16 cellular contexts compared by ENCODE assay signal in genomic region chr17:2562162-2562858, GRCh38. TPM values are rescaled to one million over a fixed set of nuclear protein-coding genes. Genes with fewer than 3 reads are reported as not detected.
DNase-seq lines count a peak whose midpoint lies in the region; ATAC-seq, FAIRE-seq and TF ChIP-seq lines count a peak whose summit lies in the region.
"Had no signal": no experiment of that assay in that cellular context is flagged by ENCODE, and none has a peak within 500 bp of the region (broad histone marks: within the 10 kb centered on the region; RNA-seq: fewer than 3 reads in every experiment).

No MANE protein-coding gene starts in this region.

- DNase-seq in activated CD4-positive, alpha-beta T cell treated with anti-CD3 and anti-CD28 coated beads for 36 hours = peak; percentile 12
- no peak for DNase-seq in activated CD4-positive, alpha-beta T cell treated with anti-CD3 and anti-CD28 coated beads, Interleukin-2, amount 10 ng/mL, durations not matched to agents 24 days and 14 days
- DNase-seq in HepG2 (ENCODE audit: low spot score) = no peak
- no peak for DNase-seq in right lobe of liver
- DNase-seq in keratinocyte (ENCODE audit: low read depth, low spot score) = no peak
- DNase-seq in UCSD-AML1 (lab: John Stamatoyannopoulos, UW; ENCODE audit: unreplicated experiment) = no peak
- no peak for DNase-seq in H54 (ENCODE audit: insufficient read length, low spot score)
- DNase-seq in trophoblast cell = no peak
- DNase-seq: DMS153, EL, NCI-H1417 treated with DMSO at 0.1 percent for 48 hours, NCI-H2029 treated with DMSO at 0.1 percent for 48 hours, NCI-H510A treated with DMSO at 0.1 percent for 48 hours, Peyer's patch had no signal

- no peaks in the 10 kb centered on the region for H3K79me1 ChIP-seq in trophoblast cell (ENCODE audit: low read length)

- no peak overlapping the region for H3K14ac ChIP-seq in trophoblast cell (ENCODE audit: low read length)

- dilution Hi-C loops in keratinocyte (cut with MboI; ENCODE audit: extremely low pct_ligation_motif_present, low sequenced_read_pairs) = no loop called here

- H4K20me1 ChIP-seq in HepG2 (ENCODE audit: insufficient read depth, low read length) (no peaks in the 10 kb centered on the region), keratinocyte (ENCODE audit: control insufficient read depth, extremely low read depth, insufficient read depth, low read length) (no peaks in the 10 kb centered on the region)
- H4K20me1 ChIP-seq: BLaER1 treated with 17β-estradiol and CSF1 and Interleukin-3, amounts not matched to agents 10 nM and 100 nM had no signal

- no peaks in the 10 kb centered on the region for H3K36me3 Mint-ChIP-seq in activated CD4-positive, alpha-beta T cell treated with anti-CD3 and anti-CD28 coated beads for 36 hours (ENCODE audit: low read depth)
- H3K36me3 Mint-ChIP-seq in activated CD4-positive, alpha-beta T cell treated with anti-CD3 and anti-CD28 coated beads, Interleukin-2, amount 10 ng/mL, durations not matched to agents 24 days and 14 days (ENCODE audit: low read depth) = no peaks in the 10 kb centered on the region

- H3K4me2 ChIP-seq in HepG2 (ENCODE audit: low read depth, low read length) (no peak overlapping the region), keratinocyte (ENCODE audit: control insufficient read depth, extremely low read depth, insufficient read depth, low read depth, low read length) (no peak overlapping the region), trophoblast cell (ENCODE audit: low read length) (no peak overlapping the region)

- no peaks in the 10 kb centered on the region for H3K9me3 Mint-ChIP-seq in activated CD4-positive, alpha-beta T cell treated with anti-CD3 and anti-CD28 coated beads for 36 hours (ENCODE audit: low read depth)
- H3K9me3 Mint-ChIP-seq in activated CD4-positive, alpha-beta T cell treated with anti-CD3 and anti-CD28 coated beads, Interleukin-2, amount 10 ng/mL, durations not matched to agents 24 days and 14 days = no peaks in the 10 kb centered on the region

- H3K4ac ChIP-seq in trophoblast cell (ENCODE audit: low read depth, low read length) = no peak overlapping the region

- no peaks in the 10 kb centered on the region for H3K27me3 ChIP-seq in HepG2 (ENCODE audit: control insufficient read depth in 1 of 2, insufficient read depth in 2 of 2, low read length in 2 of 2)
- no peaks in the 10 kb centered on the region for H3K27me3 ChIP-seq in right lobe of liver
- no peaks in the 10 kb centered on the region for H3K27me3 ChIP-seq in keratinocyte (ENCODE audit: control insufficient read depth, extremely low read depth, insufficient read depth, low read length)
- no peaks in the 10 kb centered on the region for H3K27me3 ChIP-seq in trophoblast cell (ENCODE audit: insufficient read depth, low read length)
- H3K27me3 ChIP-seq: BLaER1 treated with 17β-estradiol and CSF1 and Interleukin-3, amounts not matched to agents 10 nM and 100 nM; Peyer's patch had no signal

- H2BK120ac ChIP-seq in trophoblast cell (ENCODE audit: insufficient read depth, low read length, poor library complexity) = no peak overlapping the region

- H3K18ac ChIP-seq in trophoblast cell (ENCODE audit: low read length) = no peak overlapping the region

- H3K9me3 ChIP-seq in HepG2 (ENCODE audit: low read length) = peaks cover 5% of the 10 kb centered on the region; the same call in 1 of the 2 replicates
- no peaks in the 10 kb centered on the region for H3K9me3 ChIP-seq in right lobe of liver
- no peaks in the 10 kb centered on the region for H3K9me3 ChIP-seq in keratinocyte (ENCODE audit: control insufficient read depth, low read depth, low read length)
- no peaks in the 10 kb centered on the region for H3K9me3 ChIP-seq in trophoblast cell (ENCODE audit: insufficient read depth, low read depth, low read length)
- H3K9me3 ChIP-seq: Peyer's patch had no signal

- H3K27ac Mint-ChIP-seq in activated CD4-positive, alpha-beta T cell treated with anti-CD3 and anti-CD28 coated beads for 36 hours = peak overlapping the region; percentile 1
- no peak overlapping the region for H3K27ac Mint-ChIP-seq in activated CD4-positive, alpha-beta T cell treated with anti-CD3 and anti-CD28 coated beads, Interleukin-2, amount 10 ng/mL, durations not matched to agents 24 days and 14 days

- H3K4me1 Mint-ChIP-seq in activated CD4-positive, alpha-beta T cell treated with anti-CD3 and anti-CD28 coated beads for 36 hours = peaks cover 13% of the 10 kb centered on the region
- peaks cover 7% of the 10 kb centered on the region for H3K4me1 Mint-ChIP-seq in activated CD4-positive, alpha-beta T cell treated with anti-CD3 and anti-CD28 coated beads, Interleukin-2, amount 10 ng/mL, durations not matched to agents 24 days and 14 days

- in situ Hi-C loops in HepG2 (cut with HindIII; ENCODE audit: extremely low pct_ligation_motif_present, low pct_unique_long_range_greater_than_20kb) = no loop called here

- H3K9me1 ChIP-seq in keratinocyte (ENCODE audit: control insufficient read depth, extremely low read depth, insufficient read depth, low read length) = no peaks in the 10 kb centered on the region

- H3K4me1 ChIP-seq in HepG2 (ENCODE audit: insufficient read depth, low read length) = peaks cover 10% of the 10 kb centered on the region
- H3K4me1 ChIP-seq in right lobe of liver = no peaks in the 10 kb centered on the region
- peaks cover 21% of the 10 kb centered on the region for H3K4me1 ChIP-seq in keratinocyte (ENCODE audit: control insufficient read depth, extremely low read depth, insufficient read depth, low read length)
- peaks cover 0 to 2% of the 10 kb centered on the region in 2 experiments for H3K4me1 ChIP-seq in trophoblast cell (ENCODE audit: control insufficient read depth in 1 of 2, insufficient read depth in 2 of 2, low read length in 2 of 2)
- H3K4me1 ChIP-seq: Peyer's patch had no signal

- H3K4me3 ChIP-seq in HepG2 (replicated peaks in 1 of 3; ENCODE audit: insufficient read depth in 1 of 3, low read depth in 2 of 3, low read length in 3 of 3) = no peak overlapping the region
- H3K4me3 ChIP-seq in right lobe of liver = no peak overlapping the region
- H3K4me3 ChIP-seq in keratinocyte (ENCODE audit: control insufficient read depth in 2 of 3, extremely low read depth in 1 of 3, insufficient read depth in 2 of 3, low read depth in 1 of 3, low read length in 3 of 3) = no peak overlapping the region
- H3K4me3 ChIP-seq in trophoblast cell (ENCODE audit: low read depth, low read length) = no peak overlapping the region
- H3K4me3 ChIP-seq: BLaER1 treated with 17β-estradiol and CSF1 and Interleukin-3, amounts not matched to agents 10 nM and 100 nM; Peyer's patch had no signal

- no TSS peak for BruUV-seq in HepG2 (replicated peaks; lab: Mats Ljungman, UMichigan)

- H4K91ac ChIP-seq in trophoblast cell (ENCODE audit: low read depth, low read length) = no peak overlapping the region

- no peak overlapping the region for H2AK5ac ChIP-seq in trophoblast cell (ENCODE audit: low read length)

- no peak for FAIRE-seq in HepG2 (lab: Jason Lieb, UNC)
- FAIRE-seq in keratinocyte (lab: Jason Lieb, UNC) = peak; percentile 34
- FAIRE-seq in H54 (lab: Jason Lieb, UNC) = no peak

- no peak overlapping the region for H4K12ac ChIP-seq in trophoblast cell (ENCODE audit: low read depth, low read length)

- no peak for TF ChIP-seq CTCF in HepG2 (CRISPR knock-in tag; IDR thresholded peaks at IDR 0.05)
- TF ChIP-seq CTCF in right lobe of liver (IDR thresholded peaks at IDR 0.05) = no peak
- no peak for TF ChIP-seq CTCF in keratinocyte (optimal IDR thresholded peaks at IDR 0.05 in 1 of 3, IDR thresholded peaks at IDR 0.05 in 1 of 3, conservative IDR thresholded peaks at IDR 0.05 in 1 of 3; ENCODE audit: extremely low read depth in 1 of 3, insufficient read depth in 2 of 3, low read length in 3 of 3)

- WGBS in HepG2 (ENCODE audit: low lambda C conversion rate) = 31% methylated on average over 8 of the region's 8 CpGs
- 78% methylated on average over 7 of the region's 8 CpGs for WGBS in right lobe of liver (ENCODE audit: insufficient coverage, low coverage, low lambda C conversion rate, missing lambda C conversion rate)
- WGBS in trophoblast cell (ENCODE audit: extremely low coverage, insufficient coverage, insufficient read length) = no CpG with 5 or more reads among the region's 8 CpGs

- H3K36me3 ChIP-seq in HepG2 (replicated peaks in 1 of 2; ENCODE audit: control insufficient read depth in 1 of 2, insufficient read depth in 2 of 2, low read length in 2 of 2) = no peaks in the 10 kb centered on the region
- no peaks in the 10 kb centered on the region for H3K36me3 ChIP-seq in right lobe of liver
- H3K36me3 ChIP-seq in keratinocyte (ENCODE audit: control insufficient read depth in 2 of 2, extremely low read depth in 1 of 2, insufficient read depth in 2 of 2, low read length in 2 of 2) = no peaks in the 10 kb centered on the region
- no peaks in the 10 kb centered on the region for H3K36me3 ChIP-seq in trophoblast cell (ENCODE audit: control insufficient read depth in 1 of 2, insufficient read depth in 2 of 2, low read length in 2 of 2)
- H3K36me3 ChIP-seq: BLaER1 treated with 17β-estradiol and CSF1 and Interleukin-3, amounts not matched to agents 10 nM and 100 nM; Peyer's patch had no signal

- peaks cover 2% of the 10 kb centered on the region for H3K27me3 Mint-ChIP-seq in activated CD4-positive, alpha-beta T cell treated with anti-CD3 and anti-CD28 coated beads for 36 hours
- H3K27me3 Mint-ChIP-seq in activated CD4-positive, alpha-beta T cell treated with anti-CD3 and anti-CD28 coated beads, Interleukin-2, amount 10 ng/mL, durations not matched to agents 24 days and 14 days = no peaks in the 10 kb centered on the region

- POLR2A ChIA-PET in activated CD4-positive, alpha-beta T cell treated with anti-CD3 and anti-CD28 coated beads for 36 hours (lab: Charles Lee) = interaction anchor here (0.6 kb wide), 1 partner anchor 345 kb away, joined by 3 read pairs; no protein-coding TSS in a partner anchor
- POLR2A ChIA-PET in HepG2 (lab: Yijun Ruan, JAX) = interaction anchor here (1.0 kb wide), 1 partner anchor 14 kb away, joined by 3 read pairs; no protein-coding TSS in a partner anchor

- TF ChIP-seq EP300 in HepG2 (IDR thresholded peaks at IDR 0.05; ENCODE audit: low read depth in 2 of 2, low read length in 2 of 2) = no peak
- no peak for TF ChIP-seq EP300 in HepG2 (CRISPR knock-in tag; IDR thresholded peaks at IDR 0.05; ENCODE audit: borderline replicate concordance)

- H3K79me2 ChIP-seq in HepG2 (ENCODE audit: insufficient read depth, low read length) (no peaks in the 10 kb centered on the region), keratinocyte (ENCODE audit: control insufficient read depth, insufficient read depth, low read length) (no peaks in the 10 kb centered on the region), trophoblast cell (ENCODE audit: control insufficient read depth, insufficient read depth, low read length, poor library complexity) (no peaks in the 10 kb centered on the region)

- no peak overlapping the region for H3K27ac ChIP-seq in HepG2 (ENCODE audit: extremely low read length, insufficient read depth, low read length)
- H3K27ac ChIP-seq in right lobe of liver = no peak overlapping the region
- H3K27ac ChIP-seq in keratinocyte (ENCODE audit: control insufficient read depth, insufficient read depth, low read length) = peak overlapping the region; percentile 96
- no peak overlapping the region for H3K27ac ChIP-seq in trophoblast cell (ENCODE audit: low read depth, low read length)
- H3K27ac ChIP-seq: 22Rv1; BLaER1 treated with 17β-estradiol and CSF1 and Interleukin-3, amounts not matched to agents 10 nM and 100 nM; Peyer's patch had no signal

- no peak overlapping the region for H2AFZ ChIP-seq in HepG2 (ENCODE audit: low read length)
- H2AFZ ChIP-seq in keratinocyte (ENCODE audit: control insufficient read depth, low read length) = no peak overlapping the region
- no peak overlapping the region for H2AFZ ChIP-seq in trophoblast cell (ENCODE audit: insufficient read depth, low read length, poor library complexity)

- no peak overlapping the region for H3K4me3 Mint-ChIP-seq in activated CD4-positive, alpha-beta T cell treated with anti-CD3 and anti-CD28 coated beads for 36 hours
- no peak overlapping the region for H3K4me3 Mint-ChIP-seq in activated CD4-positive, alpha-beta T cell treated with anti-CD3 and anti-CD28 coated beads, Interleukin-2, amount 10 ng/mL, durations not matched to agents 24 days and 14 days

- ATAC-seq in activated CD4-positive, alpha-beta T cell treated with anti-CD3 and anti-CD28 coated beads for 36 hours = peak; percentile 42
- ATAC-seq in HepG2 (no peak), right lobe of liver (no peak)

- no peak overlapping the region for H4K8ac ChIP-seq in trophoblast cell (ENCODE audit: low read depth, low read length)

- CTCF ChIA-PET in activated CD4-positive, alpha-beta T cell treated with anti-CD3 and anti-CD28 coated beads for 36 hours (lab: Charles Lee) = no interaction called here
- CTCF ChIA-PET in HepG2 (lab: Yijun Ruan, JAX; ENCODE audit: low intra/inter-chr PET ratio, low total read pairs) = no interaction called here

- intact Hi-C loops in activated CD4-positive, alpha-beta T cell treated with anti-CD3 and anti-CD28 coated beads for 36 hours (cut with DNase I, micrococcal nuclease) = no loop called here
- intact Hi-C loops in activated CD4-positive, alpha-beta T cell treated with anti-CD3 and anti-CD28 coated beads, Interleukin-2, amount 10 ng/mL, durations not matched to agents 24 days and 14 days (cut with micrococcal nuclease) = no loop called here
- intact Hi-C loops in HepG2 (cut with micrococcal nuclease; ENCODE audit: unreplicated experiment) = no loop called here
- intact Hi-C loops in right lobe of liver (cut with DNase I) = no loop called here

- TF ChIP-seq POLR2A in HepG2 (IDR thresholded peaks at IDR 0.05; ENCODE audit: insufficient read depth in 1 of 2, low read depth in 2 of 2, low read length in 2 of 2) = no peak
- TF ChIP-seq POLR2A in right lobe of liver (IDR thresholded peaks at IDR 0.05) = no peak
- no peak for TF ChIP-seq POLR2A in H54 (IDR thresholded peaks at IDR 0.05; ENCODE audit: low read depth, low read length)

- H3K9ac ChIP-seq in HepG2 (ENCODE audit: insufficient read depth, low read depth, low read length) = no peak overlapping the region
- no peak overlapping the region for H3K9ac ChIP-seq in keratinocyte (ENCODE audit: control insufficient read depth, extremely low read depth, insufficient read depth, low read length)
- H3K9ac ChIP-seq in trophoblast cell (ENCODE audit: low read length) = no peak overlapping the region
- H3K9ac ChIP-seq: BLaER1 treated with 17β-estradiol and CSF1 and Interleukin-3, amounts not matched to agents 10 nM and 100 nM had no signal

- TF ChIP-seq RAD21 in HepG2 (CRISPR knock-in tag; IDR thresholded peaks at IDR 0.05) = no peak

- H2BK5ac ChIP-seq in trophoblast cell (ENCODE audit: low read depth, low read length, poor library complexity) = no peak overlapping the region

- H3K23ac ChIP-seq in trophoblast cell (ENCODE audit: low read length) = no peak overlapping the region

- no peak overlapping the region for H2BK12ac ChIP-seq in trophoblast cell (ENCODE audit: low read length)

RNA-seq across cellular contexts. Expression of gene PAFAH1B1, which starts 31.1 kb away (rescaled TPM):
- 100 to 1,000 TPM; 163 to 167 TPM for total RNA-seq in activated CD4-positive, alpha-beta T cell treated with anti-CD3 and anti-CD28 coated beads for 36 hours
- total RNA-seq in activated CD4-positive, alpha-beta T cell treated with anti-CD3 and anti-CD28 coated beads, Interleukin-2, amount 10 ng/mL, durations not matched to agents 24 days and 14 days = 166 and 170 TPM in 2 replicates
- total RNA-seq in HepG2 (2016; rRNA removed; fragmentation: Illumina TruSeq; extraction: Trizol) (64.9 and 93.8 TPM in 2 replicates), right lobe of liver (10 to 100 TPM; 32.6 to 69.9 (median 42.2) TPM)
- total RNA-seq in HepG2 (2016; cell fraction: cytosol; rRNA removed; fragmentation: Illumina TruSeq; extraction: Trizol; ENCODE audit: low read depth) = 25.0 and 28.0 TPM in 2 replicates
- total RNA-seq in HepG2 (2016; cell fraction: insoluble cytoplasmic fraction; rRNA removed; fragmentation: Illumina TruSeq; extraction: Trizol) = 64.0 and 82.0 TPM in 2 replicates
- total RNA-seq in HepG2 (2016; cell fraction: membrane; rRNA removed; fragmentation: Illumina TruSeq; extraction: Trizol) = 28.1 and 42.3 TPM in 2 replicates
- 32.7 and 40.0 TPM in 2 replicates for total RNA-seq in HepG2 (2016; cell fraction: nucleus; rRNA removed; fragmentation: Illumina TruSeq; extraction: Trizol)
- polyA plus RNA-seq in HepG2 (2011; rRNA removed) (35.9 and 46.0 TPM in 2 replicates), keratinocyte (88.6 to 119 TPM (median 96.5 TPM) in 3 replicates)
- polyA plus RNA-seq in HepG2 (2011; cell fraction: cytosol; rRNA removed) = 20.0 and 28.0 TPM in 2 replicates
- polyA plus RNA-seq in HepG2 (2011; cell fraction: nucleus; rRNA removed) = 20.1 and 28.1 TPM in 2 replicates
- 59.7 and 61.2 TPM in 2 replicates for polyA plus RNA-seq in HepG2 (2012)
- 15.1 and 21.5 TPM in 2 replicates for polyA plus RNA-seq in HepG2 (2016; cell fraction: cytosol; fragmentation: Illumina TruSeq; extraction: Trizol; ENCODE audit: low read depth)
- polyA plus RNA-seq in HepG2 (2016; cell fraction: insoluble cytoplasmic fraction; fragmentation: Illumina TruSeq; extraction: Trizol; ENCODE audit: low read depth) = 80.8 and 92.4 TPM in 2 replicates
- 21.9 and 31.1 TPM in 2 replicates for polyA plus RNA-seq in HepG2 (2016; cell fraction: membrane; fragmentation: Illumina TruSeq; extraction: Trizol; ENCODE audit: low read depth)
- polyA plus RNA-seq in HepG2 (2016; cell fraction: nucleus; fragmentation: Illumina TruSeq; extraction: Trizol; ENCODE audit: insufficient read depth, low read depth) = 58.0 and 61.2 TPM in 2 replicates
- 45.1 and 73.6 TPM in 2 replicates for polyA minus RNA-seq in HepG2 (2011; rRNA and poly(A)+ RNA removed; ENCODE audit: low replicate concordance)
- polyA minus RNA-seq in HepG2 (2011; cell fraction: cytosol; rRNA and poly(A)+ RNA removed) = 28.9 and 44.8 TPM in 2 replicates
- polyA minus RNA-seq in HepG2 (2011; cell fraction: nucleus; rRNA and poly(A)+ RNA removed) = 38.7 and 39.8 TPM in 2 replicates
- 333 TPM for polyA plus RNA-seq in keratinocyte (2011; ENCODE audit: low read depth)
- polyA plus RNA-seq in keratinocyte (2011; cell fraction: cytosol; rRNA removed) = 77.8 and 136 TPM in 2 replicates
- polyA plus RNA-seq in keratinocyte (2011; cell fraction: nucleus; rRNA removed) = 120 and 147 TPM in 2 replicates
- 121 and 184 TPM in 2 replicates for polyA plus RNA-seq in keratinocyte (2012; ENCODE audit: low replicate concordance)
- polyA minus RNA-seq in keratinocyte = 83.5 to 144 TPM (median 136 TPM) in 3 replicates
- polyA minus RNA-seq in keratinocyte (2011; cell fraction: cytosol; rRNA and poly(A)+ RNA removed) = 53.9 TPM
- 46.7 and 106 TPM in 2 replicates for polyA minus RNA-seq in keratinocyte (2011; cell fraction: nucleus; rRNA and poly(A)+ RNA removed)
- 134 and 136 TPM in 2 replicates for polyA plus RNA-seq in trophoblast cell (2013)

RNA-seq across cellular contexts. Expression of gene METTL16, which starts 50.6 kb away (rescaled TPM):
- total RNA-seq in activated CD4-positive, alpha-beta T cell treated with anti-CD3 and anti-CD28 coated beads for 36 hours = 10 to 100 TPM; 50.1 to 61.6 TPM
- total RNA-seq in activated CD4-positive, alpha-beta T cell treated with anti-CD3 and anti-CD28 coated beads, Interleukin-2, amount 10 ng/mL, durations not matched to agents 24 days and 14 days = 59.5 and 61.1 TPM in 2 replicates
- total RNA-seq in HepG2 (2016; rRNA removed; fragmentation: Illumina TruSeq; extraction: Trizol) (18.5 and 28.9 TPM in 2 replicates), right lobe of liver (10 to 100 TPM in 1 of 6 experiments, 1 to 10 TPM in 5; 8.4 to 12.1 (median 9.3) TPM)
- 3.7 and 4.1 TPM in 2 replicates for total RNA-seq in HepG2 (2016; cell fraction: cytosol; rRNA removed; fragmentation: Illumina TruSeq; extraction: Trizol; ENCODE audit: low read depth)
- 21.0 and 29.4 TPM in 2 replicates for total RNA-seq in HepG2 (2016; cell fraction: insoluble cytoplasmic fraction; rRNA removed; fragmentation: Illumina TruSeq; extraction: Trizol)
- 8.5 and 9.2 TPM in 2 replicates for total RNA-seq in HepG2 (2016; cell fraction: membrane; rRNA removed; fragmentation: Illumina TruSeq; extraction: Trizol)
- total RNA-seq in HepG2 (2016; cell fraction: nucleus; rRNA removed; fragmentation: Illumina TruSeq; extraction: Trizol) = 24.8 and 35.3 TPM in 2 replicates
- polyA plus RNA-seq in HepG2 (2011; rRNA removed) (10.5 and 11.6 TPM in 2 replicates), keratinocyte (13.4 to 17.8 TPM (median 16.6 TPM) in 3 replicates)
- 7.2 and 10.1 TPM in 2 replicates for polyA plus RNA-seq in HepG2 (2011; cell fraction: cytosol; rRNA removed)
- 9.0 and 9.8 TPM in 2 replicates for polyA plus RNA-seq in HepG2 (2011; cell fraction: nucleus; rRNA removed)
- 9.2 and 11.4 TPM in 2 replicates for polyA plus RNA-seq in HepG2 (2012)
- 2.3 and 2.8 TPM in 2 replicates for polyA plus RNA-seq in HepG2 (2016; cell fraction: cytosol; fragmentation: Illumina TruSeq; extraction: Trizol; ENCODE audit: low read depth)
- 23.7 and 23.9 TPM in 2 replicates for polyA plus RNA-seq in HepG2 (2016; cell fraction: insoluble cytoplasmic fraction; fragmentation: Illumina TruSeq; extraction: Trizol; ENCODE audit: low read depth)
- polyA plus RNA-seq in HepG2 (2016; cell fraction: membrane; fragmentation: Illumina TruSeq; extraction: Trizol; ENCODE audit: low read depth) = 4.7 and 6.0 TPM in 2 replicates
- 25.7 and 28.3 TPM in 2 replicates for polyA plus RNA-seq in HepG2 (2016; cell fraction: nucleus; fragmentation: Illumina TruSeq; extraction: Trizol; ENCODE audit: insufficient read depth, low read depth)
- polyA minus RNA-seq in HepG2 (2011; rRNA and poly(A)+ RNA removed; ENCODE audit: low replicate concordance) = 15.4 and 29.1 TPM in 2 replicates
- polyA minus RNA-seq in HepG2 (2011; cell fraction: cytosol; rRNA and poly(A)+ RNA removed) = 7.4 and 8.2 TPM in 2 replicates
- 36.6 and 37.7 TPM in 2 replicates for polyA minus RNA-seq in HepG2 (2011; cell fraction: nucleus; rRNA and poly(A)+ RNA removed)
- polyA plus RNA-seq in keratinocyte (2011; ENCODE audit: low read depth) = 13.8 TPM
- 12.7 and 16.0 TPM in 2 replicates for polyA plus RNA-seq in keratinocyte (2011; cell fraction: cytosol; rRNA removed)
- 22.6 and 23.6 TPM in 2 replicates for polyA plus RNA-seq in keratinocyte (2011; cell fraction: nucleus; rRNA removed)
- 17.7 and 18.7 TPM in 2 replicates for polyA plus RNA-seq in keratinocyte (2012; ENCODE audit: low replicate concordance)
- polyA minus RNA-seq in keratinocyte = 7.1 to 17.0 TPM (median 12.9 TPM) in 3 replicates
- polyA minus RNA-seq in keratinocyte (2011; cell fraction: cytosol; rRNA and poly(A)+ RNA removed) = 16.7 TPM
- 10.9 and 18.2 TPM in 2 replicates for polyA minus RNA-seq in keratinocyte (2011; cell fraction: nucleus; rRNA and poly(A)+ RNA removed)
- polyA plus RNA-seq in trophoblast cell (2013) = 22.3 and 22.5 TPM in 2 replicates
